17 cellular contexts compared by ENCODE assay signal in the genomic region with DNA sequence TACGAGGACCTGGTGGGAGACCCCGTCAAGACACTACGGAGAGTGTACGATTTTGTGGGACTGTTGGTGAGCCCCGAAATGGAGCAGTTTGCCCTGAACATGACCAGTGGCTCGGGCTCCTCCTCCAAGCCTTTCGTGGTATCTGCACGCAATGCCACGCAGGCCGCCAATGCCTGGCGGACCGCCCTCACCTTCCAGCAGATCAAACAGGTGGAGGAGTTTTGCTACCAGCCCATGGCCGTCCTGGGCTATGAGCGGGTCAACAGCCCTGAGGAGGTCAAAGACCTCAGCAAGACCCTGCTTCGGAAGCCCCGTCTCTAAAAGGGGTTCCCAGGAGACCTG. TPM values are rescaled to one million over a fixed set of nuclear protein-coding genes. Genes with fewer than 3 reads are reported as not detected.
DNase-seq lines count a peak whose midpoint lies in the region; ATAC-seq and TF ChIP-seq lines count a peak whose summit lies in the region.
"Had no signal": no experiment of that assay in that cellular context is flagged by ENCODE, and none has a peak within 500 bp of the region (broad histone marks: within the 10 kb centered on the region; RNA-seq: fewer than 3 reads in every experiment).

No MANE protein-coding gene starts in this region.

- no peaks in the 10 kb centered on the region for H3K9me3 ChIP-seq in endodermal cell (ENCODE audit: control insufficient read depth, low read length)
- H3K9me3 ChIP-seq: esophagus muscularis mucosa had no signal

- H3K9me3 Mint-ChIP-seq in activated CD4-positive, alpha-beta T cell treated with anti-CD3 and anti-CD28 coated beads for 36 hours (ENCODE audit: low read depth) = no peaks in the 10 kb centered on the region
- no peaks in the 10 kb centered on the region for H3K9me3 Mint-ChIP-seq in activated B cell treated with CpG ODN at 0.5 μM for 24 hours
- no peaks in the 10 kb centered on the region for H3K9me3 Mint-ChIP-seq in endodermal cell
- H3K9me3 Mint-ChIP-seq in progenitor cell of endocrine pancreas (ENCODE audit: low read depth) = no peaks in the 10 kb centered on the region

- H3K4me3 Mint-ChIP-seq in activated CD4-positive, alpha-beta T cell treated with anti-CD3 and anti-CD28 coated beads for 36 hours = peak overlapping the region; percentile 63
- peak overlapping the region; percentile 64 for H3K4me3 Mint-ChIP-seq in activated B cell treated with CpG ODN at 0.5 μM for 24 hours
- peak overlapping the region; percentile 79 for H3K4me3 Mint-ChIP-seq in endodermal cell
- peak overlapping the region; percentile 10 for H3K4me3 Mint-ChIP-seq in progenitor cell of endocrine pancreas (ENCODE audit: low read depth)

- POLR2A ChIA-PET in activated CD4-positive, alpha-beta T cell treated with anti-CD3 and anti-CD28 coated beads for 36 hours (lab: Charles Lee) = no interaction called here
- POLR2A ChIA-PET in activated B cell treated with CpG ODN at 0.5 μM for 24 hours (lab: Charles Lee) = no interaction called here

- no peak overlapping the region for H3K9ac ChIP-seq in endodermal cell (ENCODE audit: extremely low read depth, low read length, poor library complexity, severe bottlenecking)

- intact Hi-C loops in activated CD4-positive, alpha-beta T cell treated with anti-CD3 and anti-CD28 coated beads for 36 hours (cut with DNase I, micrococcal nuclease) = loop anchor here (2.0 to 10.0 kb wide), 10 partner anchors 43 to 653 kb away; no protein-coding TSS in a partner anchor
- intact Hi-C loops in activated B cell treated with CpG ODN at 0.5 μM for 24 hours (cut with micrococcal nuclease) = loop anchor here (5.0 kb wide), 4 partner anchors 145 to 905 kb away; a partner anchor contains a TSS

- no peak for DNase-seq in activated CD4-positive, alpha-beta T cell treated with anti-CD3 and anti-CD28 coated beads for 36 hours
- DNase-seq in activated CD4-positive, alpha-beta T cell treated with anti-CD3 and anti-CD28 coated beads for 4 hours = no peak
- DNase-seq in activated B cell treated with CpG ODN at 0.5 μM for 24 hours (no peak), endodermal cell (peak; percentile 55), progenitor cell of endocrine pancreas (ENCODE audit: low spot score, unreplicated experiment) (no peak), GF-D8 (lab: John Stamatoyannopoulos, UW) (no peak)
- no peak for DNase-seq in stimulated activated CD4-positive, alpha-beta T cell treated with anti-CD3 and anti-CD28 coated beads, Interleukin-12 subunit alpha, Interleukin-12 subunit beta, amount 100 ng/mL, for 4 hours
- DNase-seq: 8988T; cortex of kidney; left cardiac atrium; NCI-H1105; NCI-H226; stimulated activated CD4-positive, alpha-beta T cell treated with anti-CD3 and anti-CD28 coated beads, Interleukin-2, amount 100 ng/mL, for 48 hours had no signal

- H3K36me3 Mint-ChIP-seq in activated CD4-positive, alpha-beta T cell treated with anti-CD3 and anti-CD28 coated beads for 36 hours (ENCODE audit: low read depth) = peaks cover 2% of the 10 kb centered on the region
- H3K36me3 Mint-ChIP-seq in activated B cell treated with CpG ODN at 0.5 μM for 24 hours (ENCODE audit: low read depth) (peaks cover 8% of the 10 kb centered on the region), endodermal cell (ENCODE audit: low read depth) (peaks cover 5% of the 10 kb centered on the region), progenitor cell of endocrine pancreas (ENCODE audit: insufficient read depth) (peaks cover 3% of the 10 kb centered on the region)

- H3K27ac ChIP-seq in endodermal cell (ENCODE audit: low read depth, low read length) = no peak overlapping the region
- H3K27ac ChIP-seq: esophagus muscularis mucosa, SJSA1 had no signal

- H3K4me3 ChIP-seq in endodermal cell (ENCODE audit: low read length) = no peak overlapping the region
- H3K4me3 ChIP-seq: SJSA1 had no signal

- no peak for TF ChIP-seq CTCF in activated B cell treated with CpG ODN at 0.5 μM for 24 hours (IDR thresholded peaks at IDR 0.05)
- no peak for TF ChIP-seq CTCF in endodermal cell (conservative IDR thresholded peaks at IDR 0.05)
- TF ChIP-seq CTCF in progenitor cell of endocrine pancreas (IDR thresholded peaks at IDR 0.05; ENCODE audit: unreplicated experiment) = no peak

- no peaks in the 10 kb centered on the region for H3K4me1 ChIP-seq in endodermal cell (ENCODE audit: control insufficient read depth, insufficient read depth, low read length)

- no peak for ATAC-seq in activated CD4-positive, alpha-beta T cell treated with anti-CD3 and anti-CD28 coated beads for 36 hours
- no peak for ATAC-seq in activated B cell treated with CpG ODN at 0.5 μM for 24 hours (ENCODE audit: low read depth)
- ATAC-seq in HG03432 (IDR thresholded peaks at IDR 0.05; ENCODE audit: unreplicated experiment) = no peak
- ATAC-seq: HepG2 had no signal

- no peak overlapping the region for H3K27ac Mint-ChIP-seq in activated CD4-positive, alpha-beta T cell treated with anti-CD3 and anti-CD28 coated beads for 36 hours
- H3K27ac Mint-ChIP-seq in activated B cell treated with CpG ODN at 0.5 μM for 24 hours (peak overlapping the region; percentile 12), endodermal cell (no peak overlapping the region), progenitor cell of endocrine pancreas (no peak overlapping the region)

- H3K36me3 ChIP-seq in endodermal cell (ENCODE audit: control insufficient read depth, insufficient read depth, low read length) = no peaks in the 10 kb centered on the region

- peaks cover 2% of the 10 kb centered on the region for H3K27me3 Mint-ChIP-seq in activated CD4-positive, alpha-beta T cell treated with anti-CD3 and anti-CD28 coated beads for 36 hours
- H3K27me3 Mint-ChIP-seq in activated B cell treated with CpG ODN at 0.5 μM for 24 hours (no peaks in the 10 kb centered on the region), endodermal cell (ENCODE audit: insufficient read depth) (peaks cover 16% of the 10 kb centered on the region), progenitor cell of endocrine pancreas (peaks cover 25% of the 10 kb centered on the region)

- CTCF ChIA-PET in activated CD4-positive, alpha-beta T cell treated with anti-CD3 and anti-CD28 coated beads for 36 hours (lab: Charles Lee) = interaction anchor here (1.5 to 1.6 kb wide), 2 partner anchors 103 to 553 kb away, joined by 3 to 7 read pairs; no protein-coding TSS in a partner anchor
- CTCF ChIA-PET in activated B cell treated with CpG ODN at 0.5 μM for 24 hours (lab: Charles Lee) = interaction anchor here (2.1 kb wide), 1 partner anchor 552 kb away, joined by 12 read pairs; no protein-coding TSS in a partner anchor

- H3K27me3 ChIP-seq in endodermal cell (ENCODE audit: control insufficient read depth, insufficient read depth, low read length, poor library complexity, severe bottlenecking) = peaks cover 27% of the 10 kb centered on the region

- 96 to 99% methylated on average over 14 to 16 of the region's 16 CpGs for WGBS in endodermal cell (ENCODE audit: insufficient coverage in 1 of 2, insufficient read length in 1 of 2), 2 experiments

- peaks cover 43% of the 10 kb centered on the region for H3K4me1 Mint-ChIP-seq in activated CD4-positive, alpha-beta T cell treated with anti-CD3 and anti-CD28 coated beads for 36 hours
- H3K4me1 Mint-ChIP-seq in activated B cell treated with CpG ODN at 0.5 μM for 24 hours = peaks cover 42% of the 10 kb centered on the region
- peaks cover 28% of the 10 kb centered on the region for H3K4me1 Mint-ChIP-seq in endodermal cell
- peaks cover 32% of the 10 kb centered on the region for H3K4me1 Mint-ChIP-seq in progenitor cell of endocrine pancreas (ENCODE audit: low read depth)

RNA-seq across cellular contexts. Expression of a gene that starts 2.5 kb away (rescaled TPM):
- total RNA-seq in activated CD4-positive, alpha-beta T cell treated with anti-CD3 and anti-CD28 coated beads for 36 hours = 1 to 10 TPM; 5.1 to 6.8 TPM
- total RNA-seq in activated B cell treated with CpG ODN at 0.5 μM for 24 hours (11.8 and 12.3 TPM in 2 replicates), endodermal cell (1 to 10 TPM; 3.4 to 7.2 TPM), progenitor cell of endocrine pancreas (10.8 and 13.2 TPM in 2 replicates)
- 5.2 TPM for polyA plus RNA-seq in endodermal cell (2013, experiment 1 of 2)
- 5.1 TPM for polyA plus RNA-seq in endodermal cell (2013, experiment 2 of 2)
- total RNA-seq: HepG2 had no signal
- polyA plus RNA-seq: HepG2 had no signal

Comparison
In these comparisons a context has a peak if more than half of its experiments do, and no peak if none do; other contexts are left out.
1. H3K4me3 Mint-ChIP-seq: peak in every context shown above with its lines; median percentile 79 in endodermal cell; 64 in activated B cell treated with CpG ODN at 0.5 μM for 24 hours; 63 in activated CD4-positive, alpha-beta T cell treated with anti-CD3 and anti-CD28 coated beads for 36 hours; 10 in progenitor cell of endocrine pancreas.